ENCODE assay signal across 1 cellular context in the genomic region with DNA sequence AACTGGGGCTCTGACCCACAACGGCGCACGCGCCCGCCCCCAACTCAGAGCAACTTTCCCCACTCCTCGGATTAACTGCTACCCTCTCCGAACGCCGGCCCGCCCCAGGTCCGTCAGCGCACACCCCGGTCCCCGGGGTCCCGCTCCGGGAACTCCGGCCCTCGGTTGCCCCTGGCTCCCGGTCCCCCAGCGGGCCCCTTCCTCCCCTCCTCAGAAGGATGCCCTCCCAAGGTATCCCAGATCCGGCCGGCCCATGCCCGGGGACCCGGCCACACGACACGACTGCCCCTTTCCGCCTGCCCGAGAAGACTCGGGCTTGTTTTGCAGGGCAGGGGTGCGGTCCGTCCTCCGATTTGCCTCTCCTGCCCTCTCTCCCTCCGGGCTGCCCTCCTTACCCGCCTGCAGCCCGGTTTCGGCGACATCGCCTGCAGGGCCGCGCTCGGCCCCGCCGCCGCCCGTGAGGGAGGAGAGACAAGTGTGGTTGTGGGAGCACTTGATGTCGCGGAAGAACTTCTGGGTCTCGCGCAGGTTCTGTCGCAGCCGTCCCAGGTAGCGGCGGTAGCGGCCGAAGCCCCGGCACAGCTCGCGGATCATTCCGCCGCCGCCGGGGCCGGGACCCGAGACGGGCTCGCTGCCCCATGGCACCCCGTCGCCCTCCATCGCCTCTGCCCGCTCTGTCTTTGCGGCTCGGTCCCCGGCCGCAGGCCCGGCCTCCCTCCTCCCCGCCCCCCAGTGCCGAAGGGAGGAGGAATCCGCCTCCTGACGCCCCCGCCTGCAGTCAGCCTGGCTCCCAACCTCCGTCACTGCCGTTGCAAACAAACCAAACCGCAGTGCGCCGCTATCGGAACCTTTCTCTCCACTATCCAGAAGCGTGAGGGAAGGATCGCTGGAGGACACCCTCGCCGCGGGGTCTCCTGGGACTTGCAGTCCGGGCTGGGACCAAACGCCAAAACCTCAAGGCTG.
TF ChIP-seq lines count a peak whose summit lies in the region.

A gene with protein sequence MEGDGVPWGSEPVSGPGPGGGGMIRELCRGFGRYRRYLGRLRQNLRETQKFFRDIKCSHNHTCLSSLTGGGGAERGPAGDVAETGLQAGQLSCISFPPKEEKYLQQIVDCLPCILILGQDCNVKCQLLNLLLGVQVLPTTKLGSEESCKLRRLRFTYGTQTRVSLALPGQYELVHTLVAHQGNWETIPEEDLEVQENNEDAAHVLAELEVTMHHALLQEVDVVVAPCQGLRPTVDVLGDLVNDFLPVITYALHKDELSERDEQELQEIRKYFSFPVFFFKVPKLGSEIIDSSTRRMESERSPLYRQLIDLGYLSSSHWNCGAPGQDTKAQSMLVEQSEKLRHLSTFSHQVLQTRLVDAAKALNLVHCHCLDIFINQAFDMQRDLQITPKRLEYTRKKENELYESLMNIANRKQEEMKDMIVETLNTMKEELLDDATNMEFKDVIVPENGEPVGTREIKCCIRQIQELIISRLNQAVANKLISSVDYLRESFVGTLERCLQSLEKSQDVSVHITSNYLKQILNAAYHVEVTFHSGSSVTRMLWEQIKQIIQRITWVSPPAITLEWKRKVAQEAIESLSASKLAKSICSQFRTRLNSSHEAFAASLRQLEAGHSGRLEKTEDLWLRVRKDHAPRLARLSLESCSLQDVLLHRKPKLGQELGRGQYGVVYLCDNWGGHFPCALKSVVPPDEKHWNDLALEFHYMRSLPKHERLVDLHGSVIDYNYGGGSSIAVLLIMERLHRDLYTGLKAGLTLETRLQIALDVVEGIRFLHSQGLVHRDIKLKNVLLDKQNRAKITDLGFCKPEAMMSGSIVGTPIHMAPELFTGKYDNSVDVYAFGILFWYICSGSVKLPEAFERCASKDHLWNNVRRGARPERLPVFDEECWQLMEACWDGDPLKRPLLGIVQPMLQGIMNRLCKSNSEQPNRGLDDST (minus strand): TSS at position 827 of the 963 bp plus-strand sequence. CDS start 167 bp downstream, at position 660.

TF ChIP-seq in liver, 16 proteins besides CTCF, POLR2A, EP300 and RAD21 (continued from another document):
- TF ChIP-seq EGR1 (IDR thresholded peaks at IDR 0.05; ENCODE audit: low read depth in 2 of 2) = peak; percentile 93 to 99
- TF ChIP-seq GABPA (IDR thresholded peaks at IDR 0.05 in 1 of 2, conservative IDR thresholded peaks at IDR 0.05 in 1 of 2) = peak; percentile 58 to 85
- no peak for TF ChIP-seq FOXA1 (IDR thresholded peaks at IDR 0.05)
- peak; percentile 76 for TF ChIP-seq TAF1 (conservative IDR thresholded peaks at IDR 0.05)
- peak; percentile 14 for TF ChIP-seq FOXA2 (IDR thresholded peaks at IDR 0.05)
- no peak for TF ChIP-seq HNF4G (IDR thresholded peaks at IDR 0.05)
- no peak for TF ChIP-seq NR2F2 (IDR thresholded peaks at IDR 0.05)
- TF ChIP-seq JUND (IDR thresholded peaks at IDR 0.05) = no peak
TF ChIP-seq in liver: peak in this region for 9.
